ENCODE assay signal across 1 cellular context in the genomic region with DNA sequence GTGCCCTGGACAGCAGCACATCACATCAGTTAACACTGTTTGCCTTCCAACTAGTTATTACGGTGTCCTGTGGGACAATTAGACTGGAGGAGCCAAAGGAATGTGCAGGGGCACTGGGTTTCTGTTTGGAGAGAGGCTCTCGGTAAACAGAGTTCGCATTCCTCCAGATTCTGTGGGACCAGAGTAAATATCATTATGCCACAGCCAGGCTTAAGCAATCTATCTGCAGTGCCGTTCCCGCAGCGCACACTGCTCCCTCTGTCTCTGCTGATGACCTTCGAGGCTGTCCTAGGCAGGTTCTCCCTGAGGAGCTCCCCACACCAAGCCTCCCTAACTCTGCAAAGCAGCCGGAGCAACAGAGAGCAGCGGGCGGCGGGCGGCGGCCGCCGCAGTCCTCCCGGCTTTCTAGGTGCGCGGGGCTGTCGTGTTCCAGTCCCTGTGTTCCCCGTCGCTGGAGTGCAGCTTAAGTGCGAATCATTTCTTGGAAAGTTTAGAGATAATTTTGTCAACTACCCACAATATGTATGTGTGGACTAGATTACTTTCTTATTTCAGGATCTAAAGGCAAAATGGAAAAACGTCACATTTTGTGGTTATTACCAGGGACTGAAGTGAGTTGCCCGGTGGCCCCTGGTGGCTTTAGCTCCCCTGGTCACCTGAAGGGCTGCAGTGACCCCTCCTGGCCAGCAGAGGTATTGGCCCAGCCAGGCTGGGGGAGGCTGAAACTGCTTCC.
A peak's percentile ranks its signal among the peaks of the same experiment; 100 is the strongest.
TF ChIP-seq lines count a peak whose summit lies in the region.

No MANE protein-coding gene starts in this region.

TF ChIP-seq in A549, 52 proteins besides CTCF, POLR2A, EP300 and RAD21 (continued from another document):
- no peak for TF ChIP-seq KDM1A (IDR thresholded peaks at IDR 0.05; ENCODE audit: low read depth)
- TF ChIP-seq NR3C1 (IDR thresholded peaks at IDR 0.05) = no peak
- TF ChIP-seq GATA3 (IDR thresholded peaks at IDR 0.05; ENCODE audit: borderline replicate concordance) = peak; percentile 97
- TF ChIP-seq EHMT2 (IDR thresholded peaks at IDR 0.05; ENCODE audit: low read depth) = no peak
- TF ChIP-seq RFX5 (IDR thresholded peaks at IDR 0.05) = no peak
- TF ChIP-seq, protein P1, sequence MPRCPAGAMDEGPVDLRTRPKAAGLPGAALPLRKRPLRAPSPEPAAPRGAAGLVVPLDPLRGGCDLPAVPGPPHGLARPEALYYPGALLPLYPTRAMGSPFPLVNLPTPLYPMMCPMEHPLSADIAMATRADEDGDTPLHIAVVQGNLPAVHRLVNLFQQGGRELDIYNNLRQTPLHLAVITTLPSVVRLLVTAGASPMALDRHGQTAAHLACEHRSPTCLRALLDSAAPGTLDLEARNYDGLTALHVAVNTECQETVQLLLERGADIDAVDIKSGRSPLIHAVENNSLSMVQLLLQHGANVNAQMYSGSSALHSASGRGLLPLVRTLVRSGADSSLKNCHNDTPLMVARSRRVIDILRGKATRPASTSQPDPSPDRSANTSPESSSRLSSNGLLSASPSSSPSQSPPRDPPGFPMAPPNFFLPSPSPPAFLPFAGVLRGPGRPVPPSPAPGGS (IDR thresholded peaks at IDR 0.05) = peak; percentile 52; the same call in 1 of the 3 replicates
- TF ChIP-seq NFE2L2 (conservative IDR thresholded peaks at IDR 0.05; ENCODE audit: low read length) = no peak
- TF ChIP-seq, protein P2, sequence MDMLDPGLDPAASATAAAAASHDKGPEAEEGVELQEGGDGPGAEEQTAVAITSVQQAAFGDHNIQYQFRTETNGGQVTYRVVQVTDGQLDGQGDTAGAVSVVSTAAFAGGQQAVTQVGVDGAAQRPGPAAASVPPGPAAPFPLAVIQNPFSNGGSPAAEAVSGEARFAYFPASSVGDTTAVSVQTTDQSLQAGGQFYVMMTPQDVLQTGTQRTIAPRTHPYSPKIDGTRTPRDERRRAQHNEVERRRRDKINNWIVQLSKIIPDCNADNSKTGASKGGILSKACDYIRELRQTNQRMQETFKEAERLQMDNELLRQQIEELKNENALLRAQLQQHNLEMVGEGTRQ (IDR thresholded peaks at IDR 0.05) = no peak
- TF ChIP-seq, protein P3, sequence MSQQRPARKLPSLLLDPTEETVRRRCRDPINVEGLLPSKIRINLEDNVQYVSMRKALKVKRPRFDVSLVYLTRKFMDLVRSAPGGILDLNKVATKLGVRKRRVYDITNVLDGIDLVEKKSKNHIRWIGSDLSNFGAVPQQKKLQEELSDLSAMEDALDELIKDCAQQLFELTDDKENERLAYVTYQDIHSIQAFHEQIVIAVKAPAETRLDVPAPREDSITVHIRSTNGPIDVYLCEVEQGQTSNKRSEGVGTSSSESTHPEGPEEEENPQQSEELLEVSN (IDR thresholded peaks at IDR 0.05; ENCODE audit: borderline replicate concordance, low read depth) = peak; percentile 42; the same call in 1 of the 2 replicates
- TF ChIP-seq ZFP36 (IDR thresholded peaks at IDR 0.05; ENCODE audit: borderline replicate concordance, partially characterized antibody) = peak; percentile 72
- TF ChIP-seq ZNF302 (CRISPR knock-in tag; IDR thresholded peaks at IDR 0.05) = no peak
- peak; percentile 75 to 91 for TF ChIP-seq JUN (IDR thresholded peaks at IDR 0.05)
- TF ChIP-seq CHD4 (IDR thresholded peaks at IDR 0.05; ENCODE audit: borderline replicate concordance) = no peak
- TF ChIP-seq, protein P4, sequence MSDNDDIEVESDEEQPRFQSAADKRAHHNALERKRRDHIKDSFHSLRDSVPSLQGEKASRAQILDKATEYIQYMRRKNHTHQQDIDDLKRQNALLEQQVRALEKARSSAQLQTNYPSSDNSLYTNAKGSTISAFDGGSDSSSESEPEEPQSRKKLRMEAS (IDR thresholded peaks at IDR 0.05) = peak; percentile 78
- TF ChIP-seq, protein P5, sequence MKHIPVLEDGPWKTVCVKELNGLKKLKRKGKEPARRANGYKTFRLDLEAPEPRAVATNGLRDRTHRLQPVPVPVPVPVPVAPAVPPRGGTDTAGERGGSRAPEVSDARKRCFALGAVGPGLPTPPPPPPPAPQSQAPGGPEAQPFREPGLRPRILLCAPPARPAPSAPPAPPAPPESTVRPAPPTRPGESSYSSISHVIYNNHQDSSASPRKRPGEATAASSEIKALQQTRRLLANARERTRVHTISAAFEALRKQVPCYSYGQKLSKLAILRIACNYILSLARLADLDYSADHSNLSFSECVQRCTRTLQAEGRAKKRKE (CRISPR knock-in tag; IDR thresholded peaks at IDR 0.05; ENCODE audit: low read depth) = no peak
- TF ChIP-seq RCOR1 (IDR thresholded peaks at IDR 0.05; ENCODE audit: low read depth, low read length) = no peak
- TF ChIP-seq KDM5A (IDR thresholded peaks at IDR 0.05) = no peak
- TF ChIP-seq ZC3H11A (IDR thresholded peaks at IDR 0.05) = no peak
- peak; percentile 93 to 99 for TF ChIP-seq CEBPB (IDR thresholded peaks at IDR 0.05)
- TF ChIP-seq BHLHE40 (IDR thresholded peaks at IDR 0.05; ENCODE audit: low read depth, low read length) = no peak
- TF ChIP-seq RNF2 (IDR thresholded peaks at IDR 0.05; ENCODE audit: borderline replicate concordance, low read depth) = peak; percentile 92
- no peak for TF ChIP-seq FOSL2 (IDR thresholded peaks at IDR 0.05)
- no peak for TF ChIP-seq FOSL2 (CRISPR knock-in tag; IDR thresholded peaks at IDR 0.05)
- TF ChIP-seq TP53 (CRISPR knock-in tag; IDR thresholded peaks at IDR 0.05) = no peak
- no peak for TF ChIP-seq MYC (IDR thresholded peaks at IDR 0.05; ENCODE audit: borderline replicate concordance, low read length)
- no peak for TF ChIP-seq FOXS1 (CRISPR knock-in tag; IDR thresholded peaks at IDR 0.05)
- TF ChIP-seq RARB (CRISPR knock-in tag; IDR thresholded peaks at IDR 0.05) = no peak
- no peak for TF ChIP-seq ZSCAN20 (CRISPR knock-in tag; IDR thresholded peaks at IDR 0.05)
- TF ChIP-seq EHF (CRISPR knock-in tag; IDR thresholded peaks at IDR 0.05) = no peak
- TF ChIP-seq HDAC2 (IDR thresholded peaks at IDR 0.05) = no peak
- 0 out of 2 replicates have a peak, but pooled peaks have one; percentile 17 for TF ChIP-seq JUNB (IDR thresholded peaks at IDR 0.05)
- no peak for TF ChIP-seq ESRRA (IDR thresholded peaks at IDR 0.05; ENCODE audit: borderline replicate concordance, low read length)
- no peak for TF ChIP-seq MAFK (IDR thresholded peaks at IDR 0.05; ENCODE audit: partially characterized antibody)
- TF ChIP-seq, protein P6, sequence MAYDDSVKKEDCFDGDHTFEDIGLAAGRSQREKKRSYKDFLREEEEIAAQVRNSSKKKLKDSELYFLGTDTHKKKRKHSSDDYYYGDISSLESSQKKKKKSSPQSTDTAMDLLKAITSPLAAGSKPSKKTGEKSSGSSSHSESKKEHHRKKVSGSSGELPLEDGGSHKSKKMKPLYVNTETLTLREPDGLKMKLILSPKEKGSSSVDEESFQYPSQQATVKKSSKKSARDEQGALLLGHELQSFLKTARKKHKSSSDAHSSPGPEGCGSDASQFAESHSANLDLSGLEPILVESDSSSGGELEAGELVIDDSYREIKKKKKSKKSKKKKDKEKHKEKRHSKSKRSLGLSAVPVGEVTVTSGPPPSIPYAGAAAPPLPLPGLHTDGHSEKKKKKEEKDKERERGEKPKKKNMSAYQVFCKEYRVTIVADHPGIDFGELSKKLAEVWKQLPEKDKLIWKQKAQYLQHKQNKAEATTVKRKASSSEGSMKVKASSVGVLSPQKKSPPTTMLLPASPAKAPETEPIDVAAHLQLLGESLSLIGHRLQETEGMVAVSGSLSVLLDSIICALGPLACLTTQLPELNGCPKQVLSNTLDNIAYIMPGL (CRISPR knock-in tag; IDR thresholded peaks at IDR 0.05; ENCODE audit: borderline replicate concordance) = no peak
- TF ChIP-seq CHD2 (IDR thresholded peaks at IDR 0.05; ENCODE audit: low read length, partially characterized antibody) = no peak
